Comparison of ENCODE assay signal across 28 cellular contexts in genomic region chr11:75721852-75722668, GRCh38. TPM values are rescaled to one million over a fixed set of nuclear protein-coding genes. Genes with fewer than 3 reads are reported as not detected.
DNase-seq lines count a peak whose midpoint lies in the region; FAIRE-seq and TF ChIP-seq lines count a peak whose summit lies in the region.
"Had no signal": no experiment of that assay in that cellular context is flagged by ENCODE, and none has a peak within 500 bp of the region (broad histone marks: within the 10 kb centered on the region; RNA-seq: fewer than 3 reads in every experiment).

No MANE protein-coding gene starts in this region.

- H2BK15ac ChIP-seq in H1 (ENCODE audit: low read length): no peak overlapping the region
- peak overlapping the region; percentile 91 for H2BK15ac ChIP-seq in neuronal stem cell (ENCODE audit: low read length)

- no peak for TF ChIP-seq CTCF in MM.1S (IDR thresholded peaks at IDR 0.05; ENCODE audit: low read length)
- TF ChIP-seq CTCF in H1 (IDR thresholded peaks at IDR 0.05; ENCODE audit: control extremely low read depth in 1 of 3, insufficient read depth in 1 of 3, low read depth in 1 of 3, low read length in 3 of 3): no peak
- TF ChIP-seq CTCF in testis (IDR thresholded peaks at IDR 0.05): no peak

- no peak overlapping the region for H3K14ac ChIP-seq in H1 (ENCODE audit: insufficient read length)
- H3K14ac ChIP-seq in neuronal stem cell (ENCODE audit: low read length): peak overlapping the region; percentile 79

- H3K18ac ChIP-seq in H1 (ENCODE audit: extremely low read depth, low read length) (no peak overlapping the region), neuronal stem cell (ENCODE audit: low read length) (peak overlapping the region; percentile 70)

- TF ChIP-seq POLR2A in H1 (IDR thresholded peaks at IDR 0.05; ENCODE audit: control extremely low read depth in 1 of 2, low read depth in 2 of 2, low read length in 2 of 2) (no peak), testis (IDR thresholded peaks at IDR 0.05) (no peak)

- no peak for TF ChIP-seq RAD21 in H1 (IDR thresholded peaks at IDR 0.05 in 1 of 2, conservative IDR thresholded peaks at IDR 0.05 in 1 of 2; ENCODE audit: low read depth in 2 of 2, low read length in 2 of 2)

- no peak overlapping the region for H4K5ac ChIP-seq in H1 (ENCODE audit: insufficient read length, low read depth, low read length)

- no peaks in the 10 kb centered on the region for H3K79me1 ChIP-seq in H1 (ENCODE audit: low read depth, low read length)
- H3K79me1 ChIP-seq in neuronal stem cell (ENCODE audit: low read depth, low read length): no peaks in the 10 kb centered on the region

- H2BK20ac ChIP-seq in H1 (ENCODE audit: low read length): no peak overlapping the region

- H3K56ac ChIP-seq in H1 (replicated peaks; ENCODE audit: insufficient read length, low read depth, low read length): no peak overlapping the region

- peak overlapping the region; percentile 27; the same call in 1 of the 2 replicates for H2BK12ac ChIP-seq in H1 (ENCODE audit: low read depth, low read length)
- no peak overlapping the region for H2BK12ac ChIP-seq in neuronal stem cell (ENCODE audit: low read length)

- CTCF ChIA-PET in H1 (lab: Charles Lee; ENCODE audit: partially characterized antibody): interaction anchor here (0.6 to 2.8 kb wide), 26 partner anchors 8 to 1912 kb away, joined by 3 to 21 read pairs (median 4); no protein-coding TSS in a partner anchor

- H3K23ac ChIP-seq in H1 (ENCODE audit: insufficient read length): no peak overlapping the region
- no peak overlapping the region for H3K23ac ChIP-seq in neuronal stem cell (ENCODE audit: low read depth, low read length, poor library complexity)

- H3K9me2 ChIP-seq in MM.1S (replicated peaks; ENCODE audit: insufficient read depth, low read length): no peaks in the 10 kb centered on the region

- H3F3A ChIP-seq in MM.1S (ENCODE audit: insufficient read depth, low read length): peaks cover 4% of the 10 kb centered on the region; the same call in 1 of the 2 replicates

- H3K4me1 ChIP-seq in MM.1S (ENCODE audit: low read length): no peaks in the 10 kb centered on the region
- H3K4me1 ChIP-seq in H1 (replicated peaks in 1 of 4; ENCODE audit: control insufficient read depth in 3 of 4, insufficient read depth in 4 of 4, low read length in 3 of 4): peaks cover 0 to 3% (median 0%) of the 10 kb centered on the region in 4 experiments; a peak in 2 of 7 replicates
- H3K4me1 ChIP-seq in neuronal stem cell (ENCODE audit: control insufficient read depth in 2 of 2, insufficient read depth in 1 of 2, low read depth in 1 of 2, low read length in 2 of 2): peaks cover 0 to 6% of the 10 kb centered on the region in 2 donors
- H3K4me1 ChIP-seq in testis: peaks cover 4% of the 10 kb centered on the region
- H3K4me1 ChIP-seq: vagina had no signal

- H3K27me3 ChIP-seq in MM.1S (replicated peaks; ENCODE audit: insufficient read depth, low read length): no peaks in the 10 kb centered on the region
- H3K27me3 ChIP-seq in H1 (replicated peaks in 1 of 4; ENCODE audit: control insufficient read depth in 3 of 4, extremely low read depth in 1 of 4, insufficient read depth in 3 of 4, low read length in 3 of 4): peaks cover 0 to 15% (median 2%) of the 10 kb centered on the region in 4 experiments; a peak in 4 of 7 replicates
- H3K27me3 ChIP-seq in neuronal stem cell (ENCODE audit: control insufficient read depth in 3 of 3, insufficient read depth in 3 of 3, low read depth in 1 of 3, low read length in 3 of 3): peaks cover 0 to 17% (median 0%) of the 10 kb centered on the region in 3 experiments
- no peaks in the 10 kb centered on the region for H3K27me3 ChIP-seq in testis
- H3K27me3 ChIP-seq: ovary, vagina had no signal

- H2AFZ ChIP-seq in MM.1S (ENCODE audit: low read length) (peak overlapping the region; percentile 75), H1 (ENCODE audit: low read length) (no peak overlapping the region), neuronal stem cell (ENCODE audit: low read length) (no peak overlapping the region)

- H3K9me3 ChIP-seq in MM.1S (replicated peaks; ENCODE audit: insufficient read depth, low read length): no peaks in the 10 kb centered on the region
- H3K9me3 ChIP-seq in H1 (ENCODE audit: insufficient read depth in 2 of 2, low read depth in 1 of 2, low read length in 1 of 2): no peaks in the 10 kb centered on the region
- H3K9me3 ChIP-seq in neuronal stem cell (replicated peaks in 1 of 2; ENCODE audit: control insufficient read depth in 2 of 2, insufficient read depth in 1 of 2, low read depth in 1 of 2, low read length in 2 of 2): no peaks in the 10 kb centered on the region
- H3K9me3 ChIP-seq in testis: no peaks in the 10 kb centered on the region
- H3K9me3 ChIP-seq: ovary, thoracic aorta, vagina had no signal

- H2BK120ac ChIP-seq in H1 (replicated peaks; ENCODE audit: low read depth, low read length) (no peak overlapping the region), neuronal stem cell (ENCODE audit: low read depth, low read length) (no peak overlapping the region)

- H4K91ac ChIP-seq in H1 (replicated peaks; ENCODE audit: insufficient read length, low read length): no peak overlapping the region
- peak overlapping the region; percentile 39 for H4K91ac ChIP-seq in neuronal stem cell (ENCODE audit: low read depth, low read length, poor library complexity)

- peak overlapping the region; percentile 9; the same call in 1 of the 2 replicates for H4K8ac ChIP-seq in H1 (ENCODE audit: extremely low read depth, insufficient read depth, low read length)
- H4K8ac ChIP-seq in neuronal stem cell (ENCODE audit: low read depth, low read length): no peak overlapping the region

- H3K4me2 ChIP-seq in MM.1S (ENCODE audit: low read depth, low read length) (peak overlapping the region; percentile 28; the same call in 1 of the 2 replicates), H1 (ENCODE audit: insufficient read depth in 1 of 2, low read depth in 2 of 2, low read length in 2 of 2) (no peak overlapping the region), neuronal stem cell (ENCODE audit: insufficient read depth, low read length, poor library complexity, severe bottlenecking) (no peak overlapping the region)

- POLR2A ChIA-PET in H1 (lab: Charles Lee; ENCODE audit: partially characterized antibody): no interaction called here

- H3K4me3 ChIP-seq in MM.1S (ENCODE audit: low read length) (peak overlapping the region; percentile 6; the same call in 1 of the 2 replicates), H1 (ENCODE audit: extremely low read depth in 1 of 4, insufficient read depth in 2 of 4, low read depth in 3 of 4, low read length in 4 of 4) (no peak overlapping the region), neuronal stem cell (ENCODE audit: low read length in 2 of 2) (no peak overlapping the region), testis (no peak overlapping the region)
- H3K4me3 ChIP-seq: ovary, thoracic aorta, vagina had no signal

- H3K79me2 ChIP-seq in MM.1S (ENCODE audit: low read length): no peaks in the 10 kb centered on the region
- H3K79me2 ChIP-seq in H1 (ENCODE audit: control insufficient read depth in 1 of 2, insufficient read depth in 2 of 2, low read length in 2 of 2): no peaks in the 10 kb centered on the region

- H3K4ac ChIP-seq in H1 (replicated peaks; ENCODE audit: insufficient read length, low read depth, low read length) (no peak overlapping the region), neuronal stem cell (ENCODE audit: low read length) (peak overlapping the region; percentile 68)

- no peak for FAIRE-seq in H1 (lab: Jason Lieb, UNC)
- FAIRE-seq: RCC 7860 had no signal

- H3K27ac ChIP-seq in MM.1S (ENCODE audit: low read length) (peak overlapping the region; percentile 49; the same call in 1 of the 2 replicates), H1 (ENCODE audit: low read depth, low read length) (no peak overlapping the region), neuronal stem cell (replicated peaks; ENCODE audit: low read length) (no peak overlapping the region), testis (no peak overlapping the region)
- H3K27ac ChIP-seq: epithelial cell of prostate, ovary, thoracic aorta, vagina had no signal

- H3K9ac ChIP-seq in MM.1S (ENCODE audit: low read length) (no peak overlapping the region), H1 (replicated peaks in 1 of 4; ENCODE audit: extremely low read depth in 1 of 4, low read depth in 3 of 4, low read length in 3 of 4) (no peak overlapping the region), neuronal stem cell (ENCODE audit: low read depth, low read length, poor library complexity) (peak overlapping the region; percentile 15)

- H2BK5ac ChIP-seq in H1 (ENCODE audit: low read depth, low read length): no peak overlapping the region
- peak overlapping the region; percentile 47 for H2BK5ac ChIP-seq in neuronal stem cell (ENCODE audit: low read length)

- H2AK5ac ChIP-seq in H1 (ENCODE audit: low read depth, low read length) (no peak overlapping the region), neuronal stem cell (ENCODE audit: low read depth, low read length) (peak overlapping the region; percentile 53)

- H4K20me1 ChIP-seq in MM.1S (ENCODE audit: insufficient read depth, low read length): no peaks in the 10 kb centered on the region
- no peaks in the 10 kb centered on the region for H4K20me1 ChIP-seq in H1 (replicated peaks in 1 of 2; ENCODE audit: control insufficient read depth in 1 of 2, insufficient read depth in 2 of 2, low read length in 2 of 2)

- 80% methylated on average over 14 of the region's 14 CpGs; no CpG with 5 or more reads in 1 of the 2 experiments for WGBS in H1 (ENCODE audit: extremely low coverage in 1 of 2, insufficient coverage in 1 of 2, insufficient read length in 1 of 2, insufficient replicate concordance in 2 of 2, low coverage in 1 of 2, low lambda C conversion rate in 2 of 2, missing lambda C conversion rate in 1 of 2), 2 experiments
- no CpG with 5 or more reads among the region's 14 CpGs for WGBS in neuronal stem cell (ENCODE audit: extremely low coverage in 2 of 2, insufficient read length in 2 of 2, insufficient replicate concordance in 1 of 2), 2 donors
- WGBS in testis, 2 donors: 64 to 76% methylated on average over 5 to 14 of the region's 14 CpGs

- no peak for TF ChIP-seq EP300 in H1 (IDR thresholded peaks at IDR 0.05; ENCODE audit: borderline replicate concordance in 1 of 2, low read depth in 2 of 2, low read length in 2 of 2)

- H3K23me2 ChIP-seq in H1 (ENCODE audit: low read depth, low read length): no peaks in the 10 kb centered on the region

- H3K36me3 ChIP-seq in MM.1S (replicated peaks; ENCODE audit: insufficient read depth, low read length) (no peaks in the 10 kb centered on the region), H1 (ENCODE audit: control insufficient read depth in 2 of 4, insufficient read depth in 4 of 4, low read length in 3 of 4) (no peaks in the 10 kb centered on the region), neuronal stem cell (replicated peaks in 1 of 2; ENCODE audit: control insufficient read depth in 2 of 2, insufficient read depth in 2 of 2, low read length in 2 of 2) (no peaks in the 10 kb centered on the region), testis (ENCODE audit: low read depth, missing control alignments) (no peaks in the 10 kb centered on the region)
- H3K36me3 ChIP-seq: ovary, thoracic aorta, vagina had no signal

- DNase-seq in ELF-1 (ENCODE audit: low read depth, low spot score): peak; percentile 84
- no peak for DNase-seq in MM.1S
- no peak for DNase-seq in H1 (ENCODE audit: low read depth in 1 of 2, low spot score in 2 of 2)
- DNase-seq in neuronal stem cell (ENCODE audit: low spot score): no peak
- DNase-seq in SKM-1 (lab: John Stamatoyannopoulos, UW; ENCODE audit: unreplicated experiment): no peak
- DNase-seq in CD1c-positive myeloid dendritic cell (ENCODE audit: extremely low spot score): no peak
- no peak for DNase-seq in testis
- DNase-seq: activated CD4-positive, alpha-beta T cell treated with anti-CD3 and anti-CD28 coated beads, Interleukin-2, amount 10 ng/mL, durations not matched to agents 24 days and 14 days; activated CD8-positive, alpha-beta memory T cell treated with anti-CD3 and anti-CD28 coated beads, Interleukin-2, amount 10 ng/mL, durations not matched to agents 7 days and 5 days; activated naive CD4-positive, alpha-beta T cell treated with anti-CD3 and anti-CD28 coated beads, Interleukin-2, amount 50 U/mL, for 16 hours; activated T-cell treated with anti-CD3 and anti-CD28 coated beads, Interleukin-2, amount 50 U/mL, for 72 hours; anterior cingulate cortex; central memory CD4-positive, alpha-beta T cell; head of caudate nucleus; natural killer cell; NCI-H1417 treated with DMSO at 0.1 percent for 48 hours; NCI-H2107; ovary; stimulated activated CD4-positive, alpha-beta T cell treated with anti-CD3 and anti-CD28 coated beads, Interleukin-4, amount 100 ng/mL, for 24 hours; stimulated activated naive B cell treated with anti-CD40 and anti-IgM and Interleukin-4, amounts not matched to agents 10 μg/mL and 1 μg/mL and 100 μg/mL, for 72 hours; T-helper 2 cell had no signal

- intact Hi-C loops in testis (cut with DNase I; ENCODE audit: low total_unique reads): no loop called here

RNA-seq across cellular contexts. Expression of gene MOGAT2, which starts 4.4 kb away (rescaled TPM):
- not detected in 2 replicates for total RNA-seq in H1 (2021; fragmentation: NEBNext Ultra II Directional; extraction: Animal tissue kit (Norgen Biotek cat#: 25700))
- polyA plus RNA-seq in H1 (2011; rRNA removed) (not detected in 2 replicates), testis (ENCODE audit: insufficient read depth, low read depth, low replicate concordance) (0.24 TPM)
- polyA plus RNA-seq in H1 (2011; cell fraction: cytosol; rRNA removed): not detected
- not detected for polyA plus RNA-seq in H1 (2011; cell fraction: nucleus; rRNA removed)
- not detected in 4 replicates for polyA plus RNA-seq in H1 (2012, experiment 1 of 2)
- not detected for polyA plus RNA-seq in H1 (2012, experiment 2 of 2)
- not detected for polyA plus RNA-seq in H1 (2013, experiment 1 of 2)
- polyA plus RNA-seq in H1 (2013, experiment 2 of 2): not detected
- not detected in 2 replicates for polyA minus RNA-seq in H1 (2011; rRNA and poly(A)+ RNA removed)
- polyA minus RNA-seq in H1 (2011; cell fraction: cytosol; rRNA and poly(A)+ RNA removed): not detected
- polyA minus RNA-seq in H1 (2011; cell fraction: nucleus; rRNA and poly(A)+ RNA removed): not detected
- 0.06 TPM for polyA plus RNA-seq in neuronal stem cell (2013, experiment 1 of 2)
- polyA plus RNA-seq in neuronal stem cell (2013, experiment 2 of 2): 0.07 TPM
- under 1 TPM; 0.19 to 0.31 TPM for total RNA-seq in testis
- total RNA-seq: activated CD4-positive, alpha-beta T cell treated with anti-CD3 and anti-CD28 coated beads, Interleukin-2, amount 10 ng/mL, durations not matched to agents 24 days and 14 days; activated CD8-positive, alpha-beta memory T cell treated with anti-CD3 and anti-CD28 coated beads, Interleukin-2, amount 10 ng/mL, durations not matched to agents 7 days and 5 days; activated T-cell treated with anti-CD3 and anti-CD28 coated beads, Interleukin-2, amount 50 U/mL, for 72 hours; M059J; natural killer cell; SK-MEL-5; thoracic aorta; vagina had no signal
- polyA plus RNA-seq: CD14-positive monocyte, ovary had no signal

RNA-seq across cellular contexts. Expression of gene DGAT2, which starts 46.5 kb away (rescaled TPM):
- 2.6 and 3.2 TPM in 2 replicates for total RNA-seq in H1 (2021; fragmentation: NEBNext Ultra II Directional; extraction: Animal tissue kit (Norgen Biotek cat#: 25700))
- 5.9 and 8.5 TPM in 2 replicates for polyA plus RNA-seq in H1 (2011; rRNA removed)
- polyA plus RNA-seq in H1 (2011; cell fraction: cytosol; rRNA removed): 8.6 TPM
- 9.8 TPM for polyA plus RNA-seq in H1 (2011; cell fraction: nucleus; rRNA removed)
- 3.8 to 6.2 TPM (median 5.1 TPM) in 4 replicates for polyA plus RNA-seq in H1 (2012, experiment 1 of 2)
- polyA plus RNA-seq in H1 (2012, experiment 2 of 2): 4.5 TPM
- polyA plus RNA-seq in H1 (2013, experiment 1 of 2): 2.2 TPM
- 2.6 TPM for polyA plus RNA-seq in H1 (2013, experiment 2 of 2)
- polyA minus RNA-seq in H1 (2011; rRNA and poly(A)+ RNA removed): 10.7 and 12.8 TPM in 2 replicates
- polyA minus RNA-seq in H1 (2011; cell fraction: cytosol; rRNA and poly(A)+ RNA removed): 3.8 TPM
- 3.4 TPM for polyA minus RNA-seq in H1 (2011; cell fraction: nucleus; rRNA and poly(A)+ RNA removed)
- 1.9 TPM for polyA plus RNA-seq in neuronal stem cell (2013, experiment 1 of 2)
- 2.0 TPM for polyA plus RNA-seq in neuronal stem cell (2013, experiment 2 of 2)
- 10 to 100 TPM; 40.9 to 54.6 TPM for total RNA-seq in testis
- 77.6 TPM for polyA plus RNA-seq in testis (ENCODE audit: insufficient read depth, low read depth, low replicate concordance)

RNA-seq across cellular contexts. Expression of gene MAP6, which starts 53.2 kb away (rescaled TPM):
- total RNA-seq in H1 (2021; fragmentation: NEBNext Ultra II Directional; extraction: Animal tissue kit (Norgen Biotek cat#: 25700)): 0.54 and 0.94 TPM in 2 replicates
- polyA plus RNA-seq in H1 (2011; rRNA removed) (0.49 and 0.89 TPM in 2 replicates), testis (ENCODE audit: insufficient read depth, low read depth, low replicate concordance) (38.1 TPM)
- 0.65 TPM for polyA plus RNA-seq in H1 (2011; cell fraction: cytosol; rRNA removed)
- 1.3 TPM for polyA plus RNA-seq in H1 (2011; cell fraction: nucleus; rRNA removed)
- polyA plus RNA-seq in H1 (2012, experiment 1 of 2): 0.96 to 1.3 TPM (median 1.0 TPM) in 4 replicates
- polyA plus RNA-seq in H1 (2012, experiment 2 of 2): 0.68 TPM
- 0.22 TPM for polyA plus RNA-seq in H1 (2013, experiment 1 of 2)
- polyA plus RNA-seq in H1 (2013, experiment 2 of 2): 0.09 TPM
- 0.54 and 1.2 TPM in 2 replicates for polyA minus RNA-seq in H1 (2011; rRNA and poly(A)+ RNA removed)
- polyA minus RNA-seq in H1 (2011; cell fraction: cytosol; rRNA and poly(A)+ RNA removed): 0.51 TPM
- 0.70 TPM for polyA minus RNA-seq in H1 (2011; cell fraction: nucleus; rRNA and poly(A)+ RNA removed)
- polyA plus RNA-seq in neuronal stem cell (2013, experiment 1 of 2): 29.9 TPM
- 30.1 TPM for polyA plus RNA-seq in neuronal stem cell (2013, experiment 2 of 2)
- total RNA-seq in testis: 10 to 100 TPM; 17.8 to 23.8 TPM
- total RNA-seq: natural killer cell had no signal
- polyA plus RNA-seq: CD14-positive monocyte had no signal
